In genomic region chr13:39675904-39676303, GRCh38 we compare ENCODE assay signal across 1 cellular context.
TF ChIP-seq lines count a peak whose summit lies in the region.

No MANE protein-coding gene starts in this region.

TF ChIP-seq in SK-N-SH, 30 proteins besides CTCF, POLR2A, EP300 and RAD21 (continued from another document):
- no peak for TF ChIP-seq RFX5 (IDR thresholded peaks at IDR 0.05; ENCODE audit: low read length)
- TF ChIP-seq MXI1 (IDR thresholded peaks at IDR 0.05; ENCODE audit: low read depth, low read length): no peak
- TF ChIP-seq TAF1 (IDR thresholded peaks at IDR 0.05; ENCODE audit: borderline replicate concordance, low read depth, low read length): no peak
- TF ChIP-seq NFIC (IDR thresholded peaks at IDR 0.05; ENCODE audit: borderline replicate concordance): no peak
- TF ChIP-seq REST (IDR thresholded peaks at IDR 0.05; ENCODE audit: low read depth, low read length): no peak
- no peak for TF ChIP-seq FOSL2 (IDR thresholded peaks at IDR 0.05; ENCODE audit: borderline replicate concordance, low read depth)
- no peak for TF ChIP-seq YY1 (IDR thresholded peaks at IDR 0.05; ENCODE audit: low read depth)
- no peak for TF ChIP-seq RCOR1 (IDR thresholded peaks at IDR 0.05; ENCODE audit: low read length)
- TF ChIP-seq RXRA (IDR thresholded peaks at IDR 0.05; ENCODE audit: borderline replicate concordance, low read depth): no peak
- no peak for TF ChIP-seq USF1 (IDR thresholded peaks at IDR 0.05; ENCODE audit: borderline replicate concordance, low read depth)
- TF ChIP-seq ELF1 (IDR thresholded peaks at IDR 0.05): no peak
- TF ChIP-seq CHD2 (IDR thresholded peaks at IDR 0.05; ENCODE audit: low read length, partially characterized antibody): no peak
- no peak for TF ChIP-seq USF2 (IDR thresholded peaks at IDR 0.05; ENCODE audit: borderline replicate concordance, low read depth, low read length)
- no peak for TF ChIP-seq FOXJ3 (CRISPR knock-in tag; IDR thresholded peaks at IDR 0.05)
- no peak for TF ChIP-seq MEF2A (IDR thresholded peaks at IDR 0.05; ENCODE audit: borderline replicate concordance, low read depth)
- TF ChIP-seq GATA2 (CRISPR knock-in tag; IDR thresholded peaks at IDR 0.05): no peak
